ENCODE assay signal across 14 cellular contexts in the genomic region with DNA sequence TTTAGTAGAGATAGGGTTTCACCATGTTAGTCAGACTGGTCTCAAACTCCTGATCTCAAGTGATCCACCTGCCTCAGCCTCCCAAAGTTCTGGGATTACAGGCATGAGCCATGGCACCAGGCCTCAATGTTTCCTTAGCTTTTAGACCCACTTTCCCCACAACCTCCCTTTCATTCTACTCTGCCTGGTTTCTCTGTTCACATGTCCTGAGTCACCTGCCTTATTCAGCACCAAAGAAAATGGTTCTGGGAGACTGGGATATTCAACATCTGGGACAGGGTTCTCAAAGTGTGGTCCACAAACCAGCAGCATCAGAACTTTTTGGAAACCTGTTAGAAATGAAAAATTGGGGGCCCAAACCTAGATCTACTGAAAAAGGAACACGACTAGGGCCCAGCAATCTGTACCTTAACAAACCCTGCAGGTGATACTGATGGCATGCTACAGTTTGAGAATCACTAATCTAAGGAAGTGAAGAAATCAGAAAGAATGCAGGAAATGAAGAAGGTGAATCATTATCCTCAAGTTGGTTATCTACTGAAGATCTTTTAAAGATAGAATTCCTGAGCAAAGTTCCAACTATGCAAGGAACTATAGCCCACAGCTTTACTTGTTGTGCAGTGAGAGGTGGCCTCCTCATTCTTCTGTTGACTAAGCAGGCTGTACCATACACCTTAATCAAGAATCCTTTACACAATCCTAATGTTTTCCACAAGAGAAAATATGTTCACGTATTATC. TPM values are rescaled to one million over a fixed set of nuclear protein-coding genes. Genes with fewer than 3 reads are reported as not detected.
A peak's percentile ranks its signal among the peaks of the same experiment; 100 is the strongest.
DNase-seq lines count a peak whose midpoint lies in the region; ATAC-seq and TF ChIP-seq lines count a peak whose summit lies in the region.
"Had no signal": no experiment of that assay in that cellular context is flagged by ENCODE, and none has a peak within 500 bp of the region (broad histone marks: within the 10 kb centered on the region; RNA-seq: fewer than 3 reads in every experiment).

No MANE protein-coding gene starts in this region.

- no peaks in the 10 kb centered on the region for H3K9me3 Mint-ChIP-seq in stimulated activated naive CD8-positive, alpha-beta T cell treated with anti-CD3 and anti-CD28 coated beads, Interleukin-15, amount 100 ng/mL, for 72 hours
- H3K9me3 Mint-ChIP-seq: stimulated activated effector memory CD8-positive, alpha-beta T cell treated with anti-CD3 and anti-CD28 coated beads, Interleukin-12 subunit alpha, Interleukin-12 subunit beta, amount 100 ng/mL, for 72 hours had no signal

- peaks cover 30% of the 10 kb centered on the region for H3K4me1 ChIP-seq in cardiac muscle cell (ENCODE audit: low read depth)
- H3K4me1 ChIP-seq in psoas muscle, result no peaks in the 10 kb centered on the region

- 94 to 100% (median 94%) methylated on average over 2 of the region's 2 CpGs for WGBS in psoas muscle, 3 donors

- in situ Hi-C loops in G401 (cut with HindIII; ENCODE audit: low sequenced_read_pairs), result no loop called here

- intact Hi-C loops in Right ventricle myocardium inferior (cut with DNase I), result no loop called here
- intact Hi-C loops in psoas muscle (cut with DNase I), result no loop called here

- no peak overlapping the region for H3K4me3 Mint-ChIP-seq in stimulated activated naive CD8-positive, alpha-beta T cell treated with anti-CD3 and anti-CD28 coated beads, Interleukin-15, amount 100 ng/mL, for 72 hours
- H3K4me3 Mint-ChIP-seq: stimulated activated effector memory CD8-positive, alpha-beta T cell treated with anti-CD3 and anti-CD28 coated beads, Interleukin-12 subunit alpha, Interleukin-12 subunit beta, amount 100 ng/mL, for 72 hours had no signal

- CTCF ChIA-PET in RWPE1 (lab: Yijun Ruan, JAX), result interaction anchor here (0.5 to 1.3 kb wide), 3 partner anchors 25 to 197 kb away, joined by 4 to 7 read pairs (median 5); no protein-coding TSS in a partner anchor

- H3K27ac ChIP-seq in cardiac muscle cell (peak overlapping the region; percentile 76), RWPE1 (peak overlapping the region; percentile 56; the same call in 1 of the 2 replicates), psoas muscle (no peak overlapping the region)
- H3K27ac ChIP-seq: upper lobe of right lung had no signal

- H3K27me3 Mint-ChIP-seq in stimulated activated naive CD8-positive, alpha-beta T cell treated with anti-CD3 and anti-CD28 coated beads, Interleukin-15, amount 100 ng/mL, for 72 hours, result no peaks in the 10 kb centered on the region

- ATAC-seq in Right ventricle myocardium inferior (no peak), psoas muscle (no peak)
- ATAC-seq in stimulated activated naive CD8-positive, alpha-beta T cell treated with anti-CD3 and anti-CD28 coated beads, Interleukin-15, amount 100 ng/mL, for 72 hours, result no peak
- ATAC-seq: stimulated activated effector memory CD8-positive, alpha-beta T cell treated with anti-CD3 and anti-CD28 coated beads, Interleukin-12 subunit alpha, Interleukin-12 subunit beta, amount 100 ng/mL, for 72 hours; upper lobe of right lung had no signal

- no peaks in the 10 kb centered on the region for H3K27me3 ChIP-seq in cardiac muscle cell
- H3K27me3 ChIP-seq in psoas muscle (ENCODE audit: insufficient read depth in 3 of 3, low read length in 2 of 3), result no peaks in the 10 kb centered on the region
- H3K27me3 ChIP-seq: upper lobe of right lung had no signal

- POLR2A ChIA-PET in RWPE1 (lab: Yijun Ruan, JAX; ENCODE audit: low non-redundant PET), result no interaction called here

- DNase-seq in cardiac muscle cell (ENCODE audit: low read depth in 1 of 2, low spot score in 1 of 2), result no peak
- no peak for DNase-seq in Right ventricle myocardium inferior (ENCODE audit: missing footprints)
- DNase-seq in RWPE1 (ENCODE audit: low spot score), result peak; percentile 79
- DNase-seq in fibroblast of the aortic adventitia (ENCODE audit: low read depth), result peak; percentile 32
- DNase-seq in psoas muscle, result no peak
- DNase-seq in cortex of kidney (lab: John Stamatoyannopoulos, UW), result no peak
- DNase-seq in stimulated activated naive CD8-positive, alpha-beta T cell treated with anti-CD3 and anti-CD28 coated beads, Interleukin-15, amount 100 ng/mL, for 72 hours, result no peak
- DNase-seq in G401 (ENCODE audit: low spot score), result no peak
- DNase-seq: activated CD4-positive, alpha-beta T cell treated with anti-CD3 and anti-CD28 coated beads, Interleukin-2, amount 50 U/mL, for 48 hours; aorta; foreskin melanocyte; NCI-H2081; upper lobe of right lung had no signal

- no peak overlapping the region for H3K4me3 ChIP-seq in cardiac muscle cell
- no peak overlapping the region for H3K4me3 ChIP-seq in fibroblast of the aortic adventitia (ENCODE audit: low read depth, low read length)
- no peak overlapping the region for H3K4me3 ChIP-seq in psoas muscle
- H3K4me3 ChIP-seq: upper lobe of right lung had no signal

- H3K4me1 Mint-ChIP-seq in stimulated activated naive CD8-positive, alpha-beta T cell treated with anti-CD3 and anti-CD28 coated beads, Interleukin-15, amount 100 ng/mL, for 72 hours, result no peaks in the 10 kb centered on the region
- H3K4me1 Mint-ChIP-seq: stimulated activated effector memory CD8-positive, alpha-beta T cell treated with anti-CD3 and anti-CD28 coated beads, Interleukin-12 subunit alpha, Interleukin-12 subunit beta, amount 100 ng/mL, for 72 hours had no signal

- H3K27ac Mint-ChIP-seq in stimulated activated naive CD8-positive, alpha-beta T cell treated with anti-CD3 and anti-CD28 coated beads, Interleukin-15, amount 100 ng/mL, for 72 hours, result no peak overlapping the region
- H3K27ac Mint-ChIP-seq: stimulated activated effector memory CD8-positive, alpha-beta T cell treated with anti-CD3 and anti-CD28 coated beads, Interleukin-12 subunit alpha, Interleukin-12 subunit beta, amount 100 ng/mL, for 72 hours had no signal

- peaks cover 20% of the 10 kb centered on the region for H3K36me3 ChIP-seq in cardiac muscle cell
- H3K36me3 ChIP-seq in psoas muscle (ENCODE audit: insufficient read depth in 1 of 2, low read depth in 1 of 2), result peaks cover 3 to 98% of the 10 kb centered on the region in 2 donors

- no peak for TF ChIP-seq CTCF in cardiac muscle cell (IDR thresholded peaks at IDR 0.05; ENCODE audit: low read depth, low read length)
- TF ChIP-seq CTCF in RWPE1 (conservative IDR thresholded peaks at IDR 0.05; ENCODE audit: low read depth), result no peak
- TF ChIP-seq CTCF in fibroblast of the aortic adventitia (IDR thresholded peaks at IDR 0.05; ENCODE audit: insufficient read depth, low read length), result no peak
- TF ChIP-seq CTCF in psoas muscle (IDR thresholded peaks at IDR 0.05), result no peak

- H3K9me3 ChIP-seq in cardiac muscle cell (ENCODE audit: low read depth) (no peaks in the 10 kb centered on the region), psoas muscle (no peaks in the 10 kb centered on the region)
- H3K9me3 ChIP-seq: upper lobe of right lung had no signal

RNA-seq across cellular contexts. Expression of a gene that starts 51.8 kb away (rescaled TPM):
- total RNA-seq in cardiac muscle cell, result 55.7 and 64.7 TPM in 2 replicates
- 102 and 115 TPM in 2 replicates for polyA plus RNA-seq in cardiac muscle cell
- 70.7 TPM for total RNA-seq in Right ventricle myocardium inferior
- 89.8 and 106 TPM in 2 replicates for total RNA-seq in fibroblast of the aortic adventitia (ENCODE audit: low replicate concordance)
- 10 to 100 TPM; 27.2 to 48.2 (median 32.5) TPM for total RNA-seq in psoas muscle
- 10 to 100 TPM; 14.1 to 49.4 (median 44.2) TPM for polyA plus RNA-seq in psoas muscle
- 95.8 and 122 TPM in 2 replicates for total RNA-seq in G401 (2014; rRNA removed; shearing (Covaris generic))

RNA-seq across cellular contexts. Expression of a gene that starts 54.6 kb away (rescaled TPM):
- total RNA-seq in cardiac muscle cell, result 63.7 and 88.1 TPM in 2 replicates
- polyA plus RNA-seq in cardiac muscle cell, result 75.6 and 117 TPM in 2 replicates
- total RNA-seq in Right ventricle myocardium inferior, result 95.1 TPM
- 51.2 and 88.9 TPM in 2 replicates for total RNA-seq in fibroblast of the aortic adventitia (ENCODE audit: low replicate concordance)
- total RNA-seq in psoas muscle, result 10 to 100 TPM; 32.4 to 77.8 (median 44.3) TPM
- polyA plus RNA-seq in psoas muscle, result 10 to 100 TPM in 2 of 3 donors, 1 to 10 TPM in 1; 6.0 to 58.0 (median 16.8) TPM
- total RNA-seq in G401 (2014; rRNA removed; shearing (Covaris generic)), result 20.7 and 26.6 TPM in 2 replicates

Comparison
In these comparisons a context has a peak if more than half of its experiments do, and no peak if none do; other contexts are left out.
1. DNase-seq: peak in RWPE1 (single experiment) and fibroblast of the aortic adventitia (single experiment); none in cardiac muscle cell (0 of 2), Right ventricle myocardium inferior (single experiment), psoas muscle (0 of 2), cortex of kidney (single experiment), stimulated activated naive CD8-positive, alpha-beta T cell treated with anti-CD3 and anti-CD28 coated beads, Interleukin-15, amount 100 ng/mL, for 72 hours (0 of 2) and G401 (single experiment).